Comparison of ENCODE assay signal across 8 cellular contexts in the genomic region with DNA sequence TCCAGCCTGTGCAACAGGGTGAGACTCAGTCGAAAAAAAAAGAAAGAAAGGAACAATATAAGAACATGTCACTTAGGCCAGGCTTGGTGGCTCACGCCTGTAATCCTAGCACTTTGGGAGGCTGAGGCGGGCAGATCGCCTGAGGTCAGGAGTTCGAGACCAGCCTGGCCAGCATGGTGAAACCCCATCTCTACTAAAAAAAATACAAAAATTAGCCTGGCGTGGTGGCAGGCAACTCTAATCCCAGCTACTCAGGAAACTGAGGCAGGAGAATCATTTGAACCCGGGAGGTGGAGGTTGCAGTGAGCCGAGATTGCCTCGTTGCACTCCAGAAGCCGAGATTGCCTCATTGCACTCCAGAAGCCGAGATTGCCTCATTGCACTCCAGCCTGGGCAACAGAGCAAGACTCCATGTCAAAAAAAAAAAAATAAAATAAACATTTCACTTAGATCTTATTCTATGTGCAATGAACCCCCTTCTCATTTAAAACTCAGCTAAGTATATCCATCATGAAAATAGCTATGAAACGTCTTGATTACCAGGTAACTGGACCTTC. TPM values are rescaled to one million over a fixed set of nuclear protein-coding genes. Genes with fewer than 3 reads are reported as not detected.
DNase-seq lines count a peak whose midpoint lies in the region; ATAC-seq, FAIRE-seq and TF ChIP-seq lines count a peak whose summit lies in the region.
"Not testable (repeated sequence)": the region's sequence is repeated elsewhere in the genome, so short reads cannot be mapped to it uniquely, and the experiment has no call there.

No MANE protein-coding gene starts in this region.

- TF ChIP-seq EP300 in H1 (IDR thresholded peaks at IDR 0.05; ENCODE audit: borderline replicate concordance in 1 of 2, low read depth in 2 of 2, low read length in 2 of 2) = not testable (repeated sequence)

- not testable (repeated sequence) for H4K20me1 ChIP-seq in BLaER1; DND-41 (ENCODE audit: insufficient read depth, low read length); H1 (replicated peaks in 1 of 2; ENCODE audit: control insufficient read depth in 1 of 2, insufficient read depth in 2 of 2, low read length in 2 of 2)

- H2BK15ac ChIP-seq in H1 (ENCODE audit: low read length) = not testable (repeated sequence)

- H2AK5ac ChIP-seq in H1 (ENCODE audit: low read depth, low read length) = not testable (repeated sequence)

- peaks cover 31% of the 10 kb centered on the region for H3K4me1 Mint-ChIP-seq in activated CD4-positive, alpha-beta T cell treated with anti-CD3 and anti-CD28 coated beads, Interleukin-2, amount 10 ng/mL, durations not matched to agents 7 days and 5 days
- peaks cover 23% of the 10 kb centered on the region for H3K4me1 Mint-ChIP-seq in activated naive CD8-positive, alpha-beta T cell (ENCODE audit: low read depth)
- H3K4me1 Mint-ChIP-seq in neural crest cell = peaks cover 35% of the 10 kb centered on the region

- TF ChIP-seq POLR2A in H1 (IDR thresholded peaks at IDR 0.05; ENCODE audit: control extremely low read depth in 1 of 2, low read depth in 2 of 2, low read length in 2 of 2) = not testable (repeated sequence)

- H3K4ac ChIP-seq in H1 (replicated peaks; ENCODE audit: insufficient read length, low read depth, low read length) = not testable (repeated sequence)

- not testable (repeated sequence) for H3K23me2 ChIP-seq in H1 (ENCODE audit: low read depth, low read length)

- not testable (repeated sequence) for H3K9me3 Mint-ChIP-seq in activated CD4-positive, alpha-beta T cell treated with anti-CD3 and anti-CD28 coated beads, Interleukin-2, amount 10 ng/mL, durations not matched to agents 7 days and 5 days; activated naive CD8-positive, alpha-beta T cell (ENCODE audit: low read depth); neural crest cell

- not testable (repeated sequence) for H3K9me3 ChIP-seq in BLaER1; DND-41 (ENCODE audit: insufficient read depth, low read length, severe bottlenecking); SJCRH30 (replicated peaks); H1 (ENCODE audit: insufficient read depth in 2 of 2, low read depth in 1 of 2, low read length in 1 of 2)

- 92% methylated on average over 10 of the region's 12 CpGs; no CpG with 5 or more reads in 1 of the 2 experiments for WGBS in H1 (ENCODE audit: extremely low coverage in 1 of 2, insufficient coverage in 1 of 2, insufficient read length in 1 of 2, insufficient replicate concordance in 2 of 2, low coverage in 1 of 2, low lambda C conversion rate in 2 of 2, missing lambda C conversion rate in 1 of 2), 2 experiments

- not testable (repeated sequence) for H3K36me3 ChIP-seq in BLaER1; DND-41 (ENCODE audit: insufficient read depth, low read length); SJCRH30; H1 (ENCODE audit: control insufficient read depth in 2 of 4, insufficient read depth in 4 of 4, low read length in 3 of 4)

- H4K8ac ChIP-seq in H1 (ENCODE audit: extremely low read depth, insufficient read depth, low read length) = not testable (repeated sequence)

- H4K5ac ChIP-seq in H1 (ENCODE audit: insufficient read length, low read depth, low read length) = not testable (repeated sequence)

- H3K27me3 ChIP-seq in BLaER1; DND-41 (ENCODE audit: insufficient read depth, low read length, poor library complexity); SJCRH30; H1 (replicated peaks in 1 of 4; ENCODE audit: control insufficient read depth in 3 of 4, extremely low read depth in 1 of 4, insufficient read depth in 3 of 4, low read length in 3 of 4): not testable (repeated sequence)

- not testable (repeated sequence) for H2AFZ ChIP-seq in DND-41 (ENCODE audit: low read depth, low read length); H1 (ENCODE audit: low read length)

- H3K27ac ChIP-seq in BLaER1 (peak overlapping the region; percentile 93; the same call in 1 of the 2 replicates), DND-41 (ENCODE audit: low read length) (peak overlapping the region; percentile 99), SJCRH30 (peak overlapping the region; percentile 99; the same call in 1 of the 2 replicates)
- not testable (repeated sequence) for H3K27ac ChIP-seq in H1 (ENCODE audit: low read depth, low read length)

- not testable (repeated sequence) for H2BK120ac ChIP-seq in H1 (replicated peaks; ENCODE audit: low read depth, low read length)

- H3K4me1 ChIP-seq in BLaER1 = peaks cover 23% of the 10 kb centered on the region
- H3K4me1 ChIP-seq in DND-41 (ENCODE audit: insufficient read depth, low read length) = peaks cover 30% of the 10 kb centered on the region
- H3K4me1 ChIP-seq in SJCRH30; H1 (replicated peaks in 1 of 4; ENCODE audit: control insufficient read depth in 3 of 4, insufficient read depth in 4 of 4, low read length in 3 of 4): not testable (repeated sequence)

- not testable (repeated sequence) for TF ChIP-seq CTCF in DND-41 (IDR thresholded peaks at IDR 0.05; ENCODE audit: borderline replicate concordance, extremely low read depth, low read length, poor library complexity, severe bottlenecking); H1 (IDR thresholded peaks at IDR 0.05; ENCODE audit: control extremely low read depth in 1 of 3, insufficient read depth in 1 of 3, low read depth in 1 of 3, low read length in 3 of 3); neural crest cell (conservative IDR thresholded peaks at IDR 0.05)

- H3K79me1 ChIP-seq in H1 (ENCODE audit: low read depth, low read length) = not testable (repeated sequence)

- not testable (repeated sequence) for H3K36me3 Mint-ChIP-seq in activated CD4-positive, alpha-beta T cell treated with anti-CD3 and anti-CD28 coated beads, Interleukin-2, amount 10 ng/mL, durations not matched to agents 7 days and 5 days (ENCODE audit: low read depth); activated naive CD8-positive, alpha-beta T cell; neural crest cell (ENCODE audit: low read depth)

- H2BK5ac ChIP-seq in H1 (ENCODE audit: low read depth, low read length) = not testable (repeated sequence)

- not testable (repeated sequence) for H3K14ac ChIP-seq in H1 (ENCODE audit: insufficient read length)

- H3K79me2 ChIP-seq in DND-41 (ENCODE audit: insufficient read depth, low read length); H1 (ENCODE audit: control insufficient read depth in 1 of 2, insufficient read depth in 2 of 2, low read length in 2 of 2): not testable (repeated sequence)

- not testable (repeated sequence) for H3K4me3 ChIP-seq in BLaER1; DND-41 (ENCODE audit: low read depth in 1 of 2, low read length in 2 of 2); SJCRH30; H1 (ENCODE audit: extremely low read depth in 1 of 4, insufficient read depth in 2 of 4, low read depth in 3 of 4, low read length in 4 of 4)

- not testable (repeated sequence) for H3K23ac ChIP-seq in H1 (ENCODE audit: insufficient read length)

- POLR2A ChIA-PET in HEK293T (lab: Yijun Ruan, JAX) (interaction anchor here (22.3 kb wide), 1 partner anchor 32 kb away, joined by 715 read pairs; a partner anchor contains a TSS), H1 (lab: Charles Lee; ENCODE audit: partially characterized antibody) (interaction anchor here (1.2 to 43.5 kb wide), 9 partner anchors 9 to 158 kb away, joined by 3 to 1982 read pairs (median 56); a partner anchor contains a TSS)
- POLR2A ChIA-PET in activated CD4-positive, alpha-beta T cell treated with anti-CD3 and anti-CD28 coated beads, Interleukin-2, amount 10 ng/mL, durations not matched to agents 7 days and 5 days (lab: Charles Lee) = interaction anchor here (0.6 kb wide), 1 partner anchor 157 kb away, joined by 3 read pairs; no protein-coding TSS in a partner anchor

- not testable (repeated sequence) for FAIRE-seq in H1 (lab: Jason Lieb, UNC)

- not testable (repeated sequence) for DNase-seq in DND-41; HEK293T (ENCODE audit: extremely low spot score); SJCRH30; activated CD4-positive, alpha-beta T cell treated with anti-CD3 and anti-CD28 coated beads, Interleukin-2, amount 10 ng/mL, durations not matched to agents 7 days and 5 days; H1 (ENCODE audit: low read depth in 1 of 2, low spot score in 2 of 2); neural crest cell (ENCODE audit: low read depth, low spot score)

- not testable (repeated sequence) for ATAC-seq in DND-41 (ENCODE audit: insufficient read depth, low read depth)

- H2BK12ac ChIP-seq in H1 (ENCODE audit: low read depth, low read length) = 0 out of 2 replicates have a peak overlapping the region, but pooled peaks have one; percentile 55

- TF ChIP-seq RAD21 in H1 (IDR thresholded peaks at IDR 0.05 in 1 of 2, conservative IDR thresholded peaks at IDR 0.05 in 1 of 2; ENCODE audit: low read depth in 2 of 2, low read length in 2 of 2) = not testable (repeated sequence)

- peak overlapping the region; percentile 99 for H3K27ac Mint-ChIP-seq in activated CD4-positive, alpha-beta T cell treated with anti-CD3 and anti-CD28 coated beads, Interleukin-2, amount 10 ng/mL, durations not matched to agents 7 days and 5 days
- H3K27ac Mint-ChIP-seq in activated naive CD8-positive, alpha-beta T cell = peak overlapping the region; percentile 72
- H3K27ac Mint-ChIP-seq in neural crest cell (ENCODE audit: unreplicated experiment) = not testable (repeated sequence)

- H3K4me2 ChIP-seq in BLaER1; DND-41 (ENCODE audit: insufficient read depth, low read length); H1 (ENCODE audit: insufficient read depth in 1 of 2, low read depth in 2 of 2, low read length in 2 of 2): not testable (repeated sequence)

- H4K91ac ChIP-seq in H1 (replicated peaks; ENCODE audit: insufficient read length, low read length) = not testable (repeated sequence)

- H3K27me3 Mint-ChIP-seq in activated CD4-positive, alpha-beta T cell treated with anti-CD3 and anti-CD28 coated beads, Interleukin-2, amount 10 ng/mL, durations not matched to agents 7 days and 5 days; activated naive CD8-positive, alpha-beta T cell; neural crest cell (ENCODE audit: low read depth): not testable (repeated sequence)

- CTCF ChIA-PET in HEK293T (lab: Yijun Ruan, JAX) (interaction anchor here (1.2 kb wide), 1 partner anchor 41 kb away, joined by 3 read pairs; no protein-coding TSS in a partner anchor), H1 (lab: Charles Lee; ENCODE audit: partially characterized antibody) (interaction anchor here (1.8 to 18.5 kb wide), 2 partner anchors 26 to 34 kb away, joined by 5 to 481 read pairs; a partner anchor contains a TSS)
- CTCF ChIA-PET in activated CD4-positive, alpha-beta T cell treated with anti-CD3 and anti-CD28 coated beads, Interleukin-2, amount 10 ng/mL, durations not matched to agents 7 days and 5 days (lab: Charles Lee) = interaction anchor here (0.6 to 17.9 kb wide), 3 partner anchors 12 to 49 kb away, joined by 3 to 326 read pairs (median 3); a partner anchor contains a TSS

- not testable (repeated sequence) for H3K4me3 Mint-ChIP-seq in activated CD4-positive, alpha-beta T cell treated with anti-CD3 and anti-CD28 coated beads, Interleukin-2, amount 10 ng/mL, durations not matched to agents 7 days and 5 days; activated naive CD8-positive, alpha-beta T cell
- H3K4me3 Mint-ChIP-seq in neural crest cell = peak overlapping the region; percentile 64

- not testable (repeated sequence) for H2BK20ac ChIP-seq in H1 (ENCODE audit: low read length)

- H3K9ac ChIP-seq in BLaER1; DND-41 (ENCODE audit: low read depth, low read length); H1 (replicated peaks in 1 of 4; ENCODE audit: extremely low read depth in 1 of 4, low read depth in 3 of 4, low read length in 3 of 4): not testable (repeated sequence)

- not testable (repeated sequence) for H3K56ac ChIP-seq in H1 (replicated peaks; ENCODE audit: insufficient read length, low read depth, low read length)

- not testable (repeated sequence) for H3K18ac ChIP-seq in H1 (ENCODE audit: extremely low read depth, low read length)

RNA-seq across cellular contexts. Expression of a gene that starts 28.7 kb away (rescaled TPM):
- total RNA-seq in SJCRH30 (2014; rRNA removed; shearing (Covaris generic)) = 0.33 and 0.67 TPM in 2 replicates
- 1 to 10 TPM; 3.0 to 3.5 TPM for total RNA-seq in activated CD4-positive, alpha-beta T cell treated with anti-CD3 and anti-CD28 coated beads, Interleukin-2, amount 10 ng/mL, durations not matched to agents 7 days and 5 days
- total RNA-seq in H1 (2021; fragmentation: NEBNext Ultra II Directional; extraction: Animal tissue kit (Norgen Biotek cat#: 25700)) = 1.6 and 2.0 TPM in 2 replicates
- 0.80 and 1.6 TPM in 2 replicates for polyA plus RNA-seq in H1 (2011; rRNA removed)
- 2.0 TPM for polyA plus RNA-seq in H1 (2011; cell fraction: cytosol; rRNA removed)
- 2.1 TPM for polyA plus RNA-seq in H1 (2011; cell fraction: nucleus; rRNA removed)
- polyA plus RNA-seq in H1 (2012, experiment 1 of 2) = 1.9 to 3.3 TPM (median 2.0 TPM) in 4 replicates
- polyA plus RNA-seq in H1 (2012, experiment 2 of 2) = 0.33 TPM
- 0.95 TPM for polyA plus RNA-seq in H1 (2013, experiment 1 of 2)
- polyA plus RNA-seq in H1 (2013, experiment 2 of 2) = 1.4 TPM
- polyA minus RNA-seq in H1 (2011; rRNA and poly(A)+ RNA removed) = 3.2 and 3.4 TPM in 2 replicates
- 1.5 TPM for polyA minus RNA-seq in H1 (2011; cell fraction: cytosol; rRNA and poly(A)+ RNA removed)
- polyA minus RNA-seq in H1 (2011; cell fraction: nucleus; rRNA and poly(A)+ RNA removed) = 3.6 TPM
- 1.7 and 2.4 TPM in 2 replicates for total RNA-seq in neural crest cell
